ENCODE assay signal across 8 cellular contexts in genomic region chr5:126600631-126601511, GRCh38. TPM values are rescaled to one million over a fixed set of nuclear protein-coding genes. Genes with fewer than 3 reads are reported as not detected.
DNase-seq lines count a peak whose midpoint lies in the region; ATAC-seq, FAIRE-seq and TF ChIP-seq lines count a peak whose summit lies in the region.

TSS of gene PHAX (plus strand) at chr5:126600947. CDS start at chr5:126600963, 16 bp downstream.

- peak within 1 kb of the TSS; percentile 91 for H3K27ac ChIP-seq in suprapubic skin

- TF ChIP-seq EP300 in suprapubic skin (IDR thresholded peaks at IDR 0.05) = no peak

- peak within 1 kb of the TSS; percentile 93 for H3K4me3 ChIP-seq in Jurkat, Clone E6-1 (ENCODE audit: low read length)
- peak within 1 kb of the TSS; percentile 96 for H3K4me3 ChIP-seq in suprapubic skin

- H3K27me3 ChIP-seq in suprapubic skin = no peaks in the 10 kb centered on the region

- H3K36me3 ChIP-seq in suprapubic skin = peaks cover 19% of the 10 kb centered on the region

- ATAC-seq in GM21619 (IDR thresholded peaks at IDR 0.05; ENCODE audit: unreplicated experiment) = peak; percentile 94

- H3K4me1 ChIP-seq in suprapubic skin = peaks cover 53% of the 10 kb centered on the region

- peak; percentile 12 to 63 for TF ChIP-seq CTCF in suprapubic skin (IDR thresholded peaks at IDR 0.05)

- FAIRE-seq in frontal cortex (lab: Jason Lieb, UNC) = no peak

- WGBS in suprapubic skin = 3% methylated on average over 26 of the region's 79 CpGs

- peak in 1 of 2 donors; percentile 31 for TF ChIP-seq POLR2A in suprapubic skin (IDR thresholded peaks at IDR 0.05)

- no peaks in the 10 kb centered on the region for H3K9me3 ChIP-seq in suprapubic skin

- peak; percentile 91 for DNase-seq in Daoy (ENCODE audit: low read depth)
- peak; percentile 53 for DNase-seq in Jurkat, Clone E6-1 (ENCODE audit: low read depth, low spot score)
- DNase-seq in SHP77 treated with DMSO at 0.1 percent for 48 hours (lab: John Stamatoyannopoulos, UW) = peak; percentile 22
- peak; percentile 60 for DNase-seq in activated gamma-delta T cell treated with anti-CD3 and anti-CD28 coated beads, Interleukin-2, amount 50 U/mL, for 16 hours (ENCODE audit: low read depth)
- peak; percentile 86 to 88 for DNase-seq in frontal cortex (ENCODE audit: low spot score in 2 of 2)
- peak in 55 of 56 donors; percentile 11 to 86 (median 68) for DNase-seq in nucleus accumbens (lab: John Stamatoyannopoulos, UW)
- peak; percentile 83 for DNase-seq in suprapubic skin (ENCODE audit: low spot score in 2 of 2)

RNA-seq across cellular contexts. Expression of gene PHAX, which starts in this region (rescaled TPM):
- total RNA-seq in Daoy (2014; rRNA removed; shearing (Covaris generic)) = 62.9 and 85.0 TPM in 2 replicates
- 63.7 TPM for polyA plus RNA-seq in Jurkat, Clone E6-1 (2012; ENCODE audit: insufficient read depth, insufficient read length)
- total RNA-seq in frontal cortex (96.6 TPM), suprapubic skin (10 to 100 TPM; 21.8 to 55.2 (median 30.2) TPM)

Comparison
In these comparisons a context has a peak if more than half of its experiments do, and no peak if none do; other contexts are left out.
1. Peak in every context shown above with its lines: DNase-seq, ATAC-seq, H3K4me3 ChIP-seq and H3K27ac ChIP-seq.
2. DNase-seq: peak in every context shown above with its lines; median percentile 91 in Daoy; 87 in frontal cortex; 83 in suprapubic skin; 68 in nucleus accumbens; 60 in activated gamma-delta T cell treated with anti-CD3 and anti-CD28 coated beads, Interleukin-2, amount 50 U/mL, for 16 hours; 53 in Jurkat, Clone E6-1; 22 in SHP77 treated with DMSO at 0.1 percent for 48 hours.